2 cellular contexts compared by ENCODE assay signal in the genomic region with DNA sequence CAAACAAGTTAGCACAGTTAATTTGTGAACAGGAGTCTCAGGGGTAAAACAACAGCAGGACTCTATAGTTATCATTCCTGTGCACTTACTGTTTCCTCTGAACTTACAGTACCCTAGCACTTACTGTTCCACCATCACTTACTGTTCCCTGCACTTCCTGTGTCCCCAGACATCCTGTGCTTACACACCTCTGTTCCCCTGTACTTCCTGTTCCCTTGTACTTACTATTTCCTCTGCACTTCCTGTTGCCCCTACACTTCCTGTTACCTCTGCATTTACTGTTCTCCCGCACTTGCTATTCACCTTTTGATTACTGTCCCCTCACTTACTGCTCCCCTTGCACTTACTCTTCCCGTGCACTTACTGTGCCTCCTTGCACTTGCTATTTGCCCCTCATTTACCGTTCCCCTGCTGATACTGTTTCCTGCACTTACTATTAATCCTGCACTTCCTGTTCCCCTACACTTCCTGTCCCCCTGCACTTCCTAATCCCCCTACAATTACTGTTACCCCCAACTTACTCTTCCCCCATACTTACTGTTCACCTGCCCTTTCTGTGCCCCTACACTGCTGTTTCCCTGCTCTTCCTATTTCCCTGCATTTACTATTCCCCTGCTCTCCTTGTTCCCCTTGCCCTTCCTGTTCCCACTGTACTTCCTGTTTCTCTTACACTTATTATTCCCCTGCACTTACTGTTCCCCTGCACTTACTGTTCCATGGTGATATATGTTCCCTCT.
TF ChIP-seq lines count a peak whose summit lies in the region.

No MANE protein-coding gene starts in this region.

TF ChIP-seq in HEK293, 187 proteins besides CTCF, POLR2A, EP300 and RAD21:
- TF ChIP-seq PRDM1 (tag by site-specific recombination; IDR thresholded peaks at IDR 0.05), result 0 out of 2 replicates have a peak, but pooled peaks have one; percentile 51
- TF ChIP-seq ZNF121 (tag by site-specific recombination; IDR thresholded peaks at IDR 0.05), result no peak
- no peak for TF ChIP-seq BCL11B (tag by site-specific recombination; IDR thresholded peaks at IDR 0.05; ENCODE audit: low read depth)
- peak; percentile 75 for TF ChIP-seq SETDB1 (IDR thresholded peaks at IDR 0.05; ENCODE audit: insufficient read length, low read length)
- no peak for TF ChIP-seq ZNF354C (tag by site-specific recombination; IDR thresholded peaks at IDR 0.05; ENCODE audit: borderline replicate concordance, low read depth)
- TF ChIP-seq, protein P1, sequence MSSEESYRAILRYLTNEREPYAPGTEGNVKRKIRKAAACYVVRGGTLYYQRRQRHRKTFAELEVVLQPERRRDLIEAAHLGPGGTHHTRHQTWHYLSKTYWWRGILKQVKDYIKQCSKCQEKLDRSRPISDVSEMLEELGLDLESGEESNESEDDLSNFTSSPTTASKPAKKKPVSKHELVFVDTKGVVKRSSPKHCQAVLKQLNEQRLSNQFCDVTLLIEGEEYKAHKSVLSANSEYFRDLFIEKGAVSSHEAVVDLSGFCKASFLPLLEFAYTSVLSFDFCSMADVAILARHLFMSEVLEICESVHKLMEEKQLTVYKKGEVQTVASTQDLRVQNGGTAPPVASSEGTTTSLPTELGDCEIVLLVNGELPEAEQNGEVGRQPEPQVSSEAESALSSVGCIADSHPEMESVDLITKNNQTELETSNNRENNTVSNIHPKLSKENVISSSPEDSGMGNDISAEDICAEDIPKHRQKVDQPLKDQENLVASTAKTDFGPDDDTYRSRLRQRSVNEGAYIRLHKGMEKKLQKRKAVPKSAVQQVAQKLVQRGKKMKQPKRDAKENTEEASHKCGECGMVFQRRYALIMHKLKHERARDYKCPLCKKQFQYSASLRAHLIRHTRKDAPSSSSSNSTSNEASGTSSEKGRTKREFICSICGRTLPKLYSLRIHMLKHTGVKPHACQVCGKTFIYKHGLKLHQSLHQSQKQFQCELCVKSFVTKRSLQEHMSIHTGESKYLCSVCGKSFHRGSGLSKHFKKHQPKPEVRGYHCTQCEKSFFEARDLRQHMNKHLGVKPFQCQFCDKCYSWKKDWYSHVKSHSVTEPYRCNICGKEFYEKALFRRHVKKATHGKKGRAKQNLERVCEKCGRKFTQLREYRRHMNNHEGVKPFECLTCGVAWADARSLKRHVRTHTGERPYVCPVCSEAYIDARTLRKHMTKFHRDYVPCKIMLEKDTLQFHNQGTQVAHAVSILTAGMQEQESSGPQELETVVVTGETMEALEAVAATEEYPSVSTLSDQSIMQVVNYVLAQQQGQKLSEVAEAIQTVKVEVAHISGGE (tag by site-specific recombination; conservative IDR thresholded peaks at IDR 0.05; ENCODE audit: low read depth), result peak; percentile 96
- TF ChIP-seq SP3 (tag by site-specific recombination; IDR thresholded peaks at IDR 0.05), result no peak
- TF ChIP-seq, protein P2, sequence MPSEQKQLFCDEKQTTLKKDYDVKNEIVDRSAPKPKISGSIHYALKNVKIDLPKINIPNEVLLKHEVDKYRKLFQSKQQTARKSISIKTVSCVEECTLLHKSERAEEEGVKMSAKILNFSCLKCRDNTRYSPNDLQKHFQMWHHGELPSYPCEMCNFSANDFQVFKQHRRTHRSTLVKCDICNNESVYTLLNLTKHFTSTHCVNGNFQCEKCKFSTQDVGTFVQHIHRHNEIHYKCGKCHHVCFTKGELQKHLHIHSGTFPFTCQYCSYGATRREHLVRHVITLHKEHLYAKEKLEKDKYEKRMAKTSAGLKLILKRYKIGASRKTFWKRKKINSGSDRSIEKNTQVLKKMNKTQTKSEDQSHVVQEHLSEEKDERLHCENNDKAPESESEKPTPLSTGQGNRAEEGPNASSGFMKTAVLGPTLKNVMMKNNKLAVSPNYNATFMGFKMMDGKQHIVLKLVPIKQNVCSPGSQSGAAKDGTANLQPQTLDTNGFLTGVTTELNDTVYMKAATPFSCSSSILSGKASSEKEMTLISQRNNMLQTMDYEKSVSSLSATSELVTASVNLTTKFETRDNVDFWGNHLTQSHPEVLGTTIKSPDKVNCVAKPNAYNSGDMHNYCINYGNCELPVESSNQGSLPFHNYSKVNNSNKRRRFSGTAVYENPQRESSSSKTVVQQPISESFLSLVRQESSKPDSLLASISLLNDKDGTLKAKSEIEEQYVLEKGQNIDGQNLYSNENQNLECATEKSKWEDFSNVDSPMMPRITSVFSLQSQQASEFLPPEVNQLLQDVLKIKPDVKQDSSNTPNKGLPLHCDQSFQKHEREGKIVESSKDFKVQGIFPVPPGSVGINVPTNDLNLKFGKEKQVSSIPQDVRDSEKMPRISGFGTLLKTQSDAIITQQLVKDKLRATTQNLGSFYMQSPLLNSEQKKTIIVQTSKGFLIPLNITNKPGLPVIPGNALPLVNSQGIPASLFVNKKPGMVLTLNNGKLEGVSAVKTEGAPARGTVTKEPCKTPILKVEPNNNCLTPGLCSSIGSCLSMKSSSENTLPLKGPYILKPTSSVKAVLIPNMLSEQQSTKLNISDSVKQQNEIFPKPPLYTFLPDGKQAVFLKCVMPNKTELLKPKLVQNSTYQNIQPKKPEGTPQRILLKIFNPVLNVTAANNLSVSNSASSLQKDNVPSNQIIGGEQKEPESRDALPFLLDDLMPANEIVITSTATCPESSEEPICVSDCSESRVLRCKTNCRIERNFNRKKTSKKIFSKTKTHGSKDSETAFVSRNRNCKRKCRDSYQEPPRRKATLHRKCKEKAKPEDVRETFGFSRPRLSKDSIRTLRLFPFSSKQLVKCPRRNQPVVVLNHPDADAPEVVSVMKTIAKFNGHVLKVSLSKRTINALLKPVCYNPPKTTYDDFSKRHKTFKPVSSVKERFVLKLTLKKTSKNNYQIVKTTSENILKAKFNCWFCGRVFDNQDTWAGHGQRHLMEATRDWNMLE (tag by site-specific recombination; conservative IDR thresholded peaks at IDR 0.05; ENCODE audit: low read depth), result peak; percentile 68
- TF ChIP-seq ZNF10 (tag by site-specific recombination; IDR thresholded peaks at IDR 0.05), result no peak
- TF ChIP-seq ZNF473 (tag by site-specific recombination; IDR thresholded peaks at IDR 0.05), result no peak

TF ChIP-seq in GM23338, 12 proteins besides CTCF, POLR2A, EP300 and RAD21:
- TF ChIP-seq POLR2AphosphoS5 (IDR thresholded peaks at IDR 0.05; ENCODE audit: low read depth) (no peak), JUNB (IDR thresholded peaks at IDR 0.05; ENCODE audit: unreplicated experiment) (no peak), ZNF331 (CRISPR knock-in tag; IDR thresholded peaks at IDR 0.05; ENCODE audit: low read depth) (no peak)
- TF ChIP-seq, protein P3, sequence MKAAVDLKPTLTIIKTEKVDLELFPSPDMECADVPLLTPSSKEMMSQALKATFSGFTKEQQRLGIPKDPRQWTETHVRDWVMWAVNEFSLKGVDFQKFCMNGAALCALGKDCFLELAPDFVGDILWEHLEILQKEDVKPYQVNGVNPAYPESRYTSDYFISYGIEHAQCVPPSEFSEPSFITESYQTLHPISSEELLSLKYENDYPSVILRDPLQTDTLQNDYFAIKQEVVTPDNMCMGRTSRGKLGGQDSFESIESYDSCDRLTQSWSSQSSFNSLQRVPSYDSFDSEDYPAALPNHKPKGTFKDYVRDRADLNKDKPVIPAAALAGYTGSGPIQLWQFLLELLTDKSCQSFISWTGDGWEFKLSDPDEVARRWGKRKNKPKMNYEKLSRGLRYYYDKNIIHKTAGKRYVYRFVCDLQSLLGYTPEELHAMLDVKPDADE (IDR thresholded peaks at IDR 0.05), result no peak
TF ChIP-seq in GM23338: peak in this region for 0.
